Comparison of ENCODE assay signal across 9 cellular contexts in genomic region chrX:110853610-110854009, GRCh38. TPM values are rescaled to one million over a fixed set of nuclear protein-coding genes. Genes with fewer than 3 reads are reported as not detected.
DNase-seq lines count a peak whose midpoint lies in the region; ATAC-seq, FAIRE-seq and TF ChIP-seq lines count a peak whose summit lies in the region.
"Had no signal": no experiment of that assay in that cellular context is flagged by ENCODE, and none has a peak within 500 bp of the region (broad histone marks: within the 10 kb centered on the region; RNA-seq: fewer than 3 reads in every experiment).

No MANE protein-coding gene starts in this region.

- no peaks in the 10 kb centered on the region for H3K36me3 ChIP-seq in kidney (ENCODE audit: control insufficient read depth in 1 of 2, insufficient read depth in 2 of 2, low read length in 2 of 2)

- H3K9me3 ChIP-seq in kidney (ENCODE audit: control insufficient read depth in 1 of 2, low read length in 2 of 2), result no peaks in the 10 kb centered on the region

- H3K27me3 Mint-ChIP-seq in effector memory CD8-positive, alpha-beta T cell, result peaks cover 20 to 26% of the 10 kb centered on the region in 2 donors
- H3K27me3 Mint-ChIP-seq: activated naive CD8-positive, alpha-beta T cell treated with anti-CD3 and anti-CD28 coated beads, Interleukin-2, amount 10 ng/mL, durations not matched to agents 7 days and 5 days had no signal

- no peak for ATAC-seq in effector memory CD8-positive, alpha-beta T cell (replicated peaks)

- H3K4me1 ChIP-seq in kidney (ENCODE audit: control insufficient read depth in 1 of 2, insufficient read depth in 1 of 2, low read depth in 1 of 2, low read length in 2 of 2), result no peaks in the 10 kb centered on the region

- no peak overlapping the region for H3K27ac Mint-ChIP-seq in effector memory CD8-positive, alpha-beta T cell
- H3K27ac Mint-ChIP-seq: activated naive CD8-positive, alpha-beta T cell treated with anti-CD3 and anti-CD28 coated beads, Interleukin-2, amount 10 ng/mL, durations not matched to agents 7 days and 5 days had no signal

- no peaks in the 10 kb centered on the region for H3K9me3 Mint-ChIP-seq in effector memory CD8-positive, alpha-beta T cell
- H3K9me3 Mint-ChIP-seq: activated naive CD8-positive, alpha-beta T cell treated with anti-CD3 and anti-CD28 coated beads, Interleukin-2, amount 10 ng/mL, durations not matched to agents 7 days and 5 days had no signal

- no peaks in the 10 kb centered on the region for H3K36me3 Mint-ChIP-seq in effector memory CD8-positive, alpha-beta T cell (ENCODE audit: insufficient read depth)
- H3K36me3 Mint-ChIP-seq: activated naive CD8-positive, alpha-beta T cell treated with anti-CD3 and anti-CD28 coated beads, Interleukin-2, amount 10 ng/mL, durations not matched to agents 7 days and 5 days had no signal

- no peak overlapping the region for H3K4me3 ChIP-seq in HFF-Myc (replicated peaks; ENCODE audit: low read depth, low read length)
- no peak overlapping the region for H3K4me3 ChIP-seq in fibroblast of pulmonary artery (replicated peaks; ENCODE audit: low read depth, low read length)
- no peak overlapping the region for H3K4me3 ChIP-seq in kidney (ENCODE audit: low read length in 2 of 2)

- TF ChIP-seq CTCF in HFF-Myc (IDR thresholded peaks at IDR 0.05; ENCODE audit: low read depth, low read length, missing control alignments) (peak; percentile 29), fibroblast of pulmonary artery (IDR thresholded peaks at IDR 0.05; ENCODE audit: low read length, missing control alignments) (peak; percentile 23), kidney (IDR thresholded peaks at IDR 0.05; ENCODE audit: borderline replicate concordance, extremely low read depth, insufficient read depth) (no peak)

- no peaks in the 10 kb centered on the region for H3K4me1 Mint-ChIP-seq in effector memory CD8-positive, alpha-beta T cell (ENCODE audit: low read depth in 2 of 2)
- H3K4me1 Mint-ChIP-seq: activated naive CD8-positive, alpha-beta T cell treated with anti-CD3 and anti-CD28 coated beads, Interleukin-2, amount 10 ng/mL, durations not matched to agents 7 days and 5 days had no signal

- no peak overlapping the region for H3K9ac ChIP-seq in kidney (ENCODE audit: low read length in 2 of 2)

- FAIRE-seq in kidney (lab: Jason Lieb, UNC), result no peak

- no peak overlapping the region for H3K27ac ChIP-seq in kidney (ENCODE audit: low read depth in 2 of 2, low read length in 2 of 2)

- intact Hi-C loops in kidney (cut with DNase I), result loop anchor here (5.0 kb wide), 1 partner anchor 401 kb away; no protein-coding TSS in a partner anchor

- H3K4me3 Mint-ChIP-seq in effector memory CD8-positive, alpha-beta T cell, result no peak overlapping the region
- H3K4me3 Mint-ChIP-seq: activated naive CD8-positive, alpha-beta T cell treated with anti-CD3 and anti-CD28 coated beads, Interleukin-2, amount 10 ng/mL, durations not matched to agents 7 days and 5 days had no signal

- peak; percentile 2 for DNase-seq in CD1c-positive myeloid dendritic cell (ENCODE audit: extremely low spot score)
- DNase-seq in HFF-Myc (ENCODE audit: extremely low read depth, low read depth), result no peak
- peak; percentile 20 for DNase-seq in NCI-H748 treated with DMSO at 0.1 percent for 48 hours (lab: John Stamatoyannopoulos, UW)
- no peak for DNase-seq in fibroblast of pulmonary artery (ENCODE audit: low read depth)
- peak; percentile 46 for DNase-seq in superior temporal gyrus (ENCODE audit: extremely low spot score)
- no peak for DNase-seq in epidermal melanocyte (ENCODE audit: insufficient read length, low spot score)
- DNase-seq in kidney, result no peak
- DNase-seq in effector memory CD8-positive, alpha-beta T cell, result no peak
- DNase-seq: activated naive CD8-positive, alpha-beta T cell treated with anti-CD3 and anti-CD28 coated beads, Interleukin-2, amount 10 ng/mL, durations not matched to agents 7 days and 5 days had no signal

RNA-seq across cellular contexts. Expression of gene CHRDL1, which starts 58.0 kb away (rescaled TPM):
- total RNA-seq in kidney, result 8.7 TPM
- 18.3 TPM for polyA plus RNA-seq in kidney (ENCODE audit: insufficient read depth, low read depth, low replicate concordance)
- total RNA-seq: activated naive CD8-positive, alpha-beta T cell treated with anti-CD3 and anti-CD28 coated beads, Interleukin-2, amount 10 ng/mL, durations not matched to agents 7 days and 5 days had no signal

Comparison
In these comparisons a context has a peak if more than half of its experiments do, and no peak if none do; other contexts are left out.
1. DNase-seq: peak in CD1c-positive myeloid dendritic cell (single experiment), NCI-H748 treated with DMSO at 0.1 percent for 48 hours (single experiment) and superior temporal gyrus (single experiment); none in HFF-Myc (single experiment), fibroblast of pulmonary artery (single experiment), epidermal melanocyte (single experiment), kidney (single experiment) and effector memory CD8-positive, alpha-beta T cell (0 of 3).